28 cellular contexts compared by ENCODE assay signal in the genomic region with DNA sequence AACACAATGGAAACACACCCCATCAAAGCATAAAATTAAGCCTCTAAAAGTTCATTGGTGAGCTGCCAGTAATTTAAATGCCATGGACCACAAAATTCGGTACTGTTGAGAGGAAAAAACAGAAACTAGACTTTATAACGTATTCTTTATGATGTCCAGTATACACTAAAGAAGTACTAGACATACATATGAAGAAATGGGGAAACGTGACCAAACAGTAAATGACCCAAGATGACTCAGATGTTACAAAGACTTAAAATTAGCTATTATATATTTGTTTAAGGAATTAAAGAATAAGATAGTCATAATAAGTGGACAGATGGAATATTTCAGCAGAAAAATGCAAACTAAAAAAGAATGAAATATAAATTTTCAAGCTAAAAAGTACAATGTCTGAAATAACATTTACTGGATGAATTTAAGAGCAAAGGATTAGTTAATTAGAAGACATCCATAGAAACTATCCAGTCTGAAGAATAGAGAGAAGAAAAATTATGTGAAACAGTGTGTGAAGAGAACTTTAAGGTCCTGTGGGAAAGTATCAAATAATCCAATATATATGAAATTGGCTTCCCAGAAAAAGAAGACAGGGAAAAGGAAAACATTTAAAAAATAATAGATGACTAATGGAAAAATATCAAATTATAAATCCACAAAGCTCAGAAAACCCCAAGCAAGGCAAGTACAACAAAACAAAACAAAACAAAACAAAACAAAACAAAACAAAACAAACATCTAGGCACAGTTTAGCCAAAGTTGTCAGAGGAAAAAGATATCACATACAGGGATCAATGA.
DNase-seq lines count a peak whose midpoint lies in the region; FAIRE-seq and TF ChIP-seq lines count a peak whose summit lies in the region.
"Had no signal": no experiment of that assay in that cellular context is flagged by ENCODE, and none has a peak within 500 bp of the region (broad histone marks: within the 10 kb centered on the region; RNA-seq: fewer than 3 reads in every experiment).

No MANE protein-coding gene starts in this region.

- no peak overlapping the region for H3K14ac ChIP-seq in mesenchymal stem cell (ENCODE audit: low read length in 2 of 2)

- BruUV-seq in endothelial cell of umbilical vein (replicated peaks; lab: Mats Ljungman, UMichigan) = no TSS peak

- H2AFZ ChIP-seq in OCI-LY3 (ENCODE audit: low read depth, low read length) (peak overlapping the region; percentile 45), endothelial cell of umbilical vein (ENCODE audit: low read depth, low read length) (no peak overlapping the region), mesenchymal stem cell (ENCODE audit: low read depth, low read length) (no peak overlapping the region)

- TF ChIP-seq POLR2A in endothelial cell of umbilical vein (IDR thresholded peaks at IDR 0.05; ENCODE audit: low read depth, low read length) (no peak), testis (IDR thresholded peaks at IDR 0.05) (no peak)

- no peak overlapping the region for H4K91ac ChIP-seq in mesenchymal stem cell (ENCODE audit: low read length)

- H3K4me1 ChIP-seq in OCI-LY3 (ENCODE audit: low read length) (peaks cover 23% of the 10 kb centered on the region), endothelial cell of umbilical vein (ENCODE audit: control insufficient read depth, extremely low read depth, insufficient read depth, low read length) (peaks cover 15% of the 10 kb centered on the region), mesenchymal stem cell (ENCODE audit: control insufficient read depth, insufficient read depth, low read depth, low read length) (peaks cover 6% of the 10 kb centered on the region), testis (no peaks in the 10 kb centered on the region)
- H3K4me1 ChIP-seq: BLaER1, lower lobe of right lung had no signal

- WGBS in mesenchymal stem cell = no CpG with 5 or more reads among the region's 3 CpGs
- 70 to 71% methylated on average over 3 of the region's 3 CpGs for WGBS in testis, 2 donors

- H3K9me1 ChIP-seq in endothelial cell of umbilical vein (replicated peaks; ENCODE audit: control insufficient read depth, extremely low read depth, insufficient read depth, low read length) = no peaks in the 10 kb centered on the region

- no peak overlapping the region for H2BK5ac ChIP-seq in mesenchymal stem cell (ENCODE audit: low read depth, low read length, poor library complexity, severe bottlenecking)

- no peak overlapping the region for H3K18ac ChIP-seq in mesenchymal stem cell (ENCODE audit: low read depth in 1 of 2, low read length in 2 of 2)

- H4K20me1 ChIP-seq in OCI-LY3 (ENCODE audit: insufficient read depth, low read length) = no peaks in the 10 kb centered on the region
- H4K20me1 ChIP-seq in endothelial cell of umbilical vein (replicated peaks; ENCODE audit: control insufficient read depth, extremely low read depth, insufficient read depth, low read length) = no peaks in the 10 kb centered on the region
- H4K20me1 ChIP-seq: BLaER1 had no signal

- H3K4me2 ChIP-seq in OCI-LY3 (ENCODE audit: low read length) = no peak overlapping the region
- H3K4me2 ChIP-seq in endothelial cell of umbilical vein (ENCODE audit: insufficient read depth, low read length) = no peak overlapping the region
- H3K4me2 ChIP-seq in mesenchymal stem cell (ENCODE audit: low read length, poor library complexity, severe bottlenecking) = no peak overlapping the region
- H3K4me2 ChIP-seq: BLaER1 had no signal

- H3K27ac ChIP-seq in OCI-LY3 (ENCODE audit: low read length) = no peak overlapping the region
- no peak overlapping the region for H3K27ac ChIP-seq in endothelial cell of umbilical vein (ENCODE audit: insufficient read depth, low read depth, low read length)
- H3K27ac ChIP-seq in mesenchymal stem cell (ENCODE audit: low read length, poor library complexity, severe bottlenecking) = no peak overlapping the region
- H3K27ac ChIP-seq in testis = no peak overlapping the region
- H3K27ac ChIP-seq: BLaER1, cardiac muscle cell, esophagus muscularis mucosa, HL-60, lower lobe of right lung, right atrium auricular region, RWPE1, spleen had no signal

- no peak for FAIRE-seq in endothelial cell of umbilical vein (lab: Jason Lieb, UNC)

- no peak overlapping the region for H3K4ac ChIP-seq in mesenchymal stem cell (ENCODE audit: low read depth in 1 of 2, low read length in 2 of 2)

- H2BK120ac ChIP-seq in mesenchymal stem cell (ENCODE audit: low read depth, low read length) = no peak overlapping the region

- CTCF ChIA-PET in endothelial cell of umbilical vein (lab: Charles Lee) = interaction anchor here (0.9 to 1.5 kb wide), 6 partner anchors 8 to 438 kb away, joined by 3 to 6 read pairs (median 4); no protein-coding TSS in a partner anchor

- H3K79me2 ChIP-seq in OCI-LY3 (ENCODE audit: low read length) (no peaks in the 10 kb centered on the region), endothelial cell of umbilical vein (ENCODE audit: control insufficient read depth, insufficient read depth, low read length) (no peaks in the 10 kb centered on the region)

- no peak overlapping the region for H2BK15ac ChIP-seq in mesenchymal stem cell (ENCODE audit: low read depth, poor library complexity, severe bottlenecking)

- TF ChIP-seq CTCF in OCI-LY3 (IDR thresholded peaks at IDR 0.05; ENCODE audit: low read depth, low read length) (no peak), endothelial cell of umbilical vein (IDR thresholded peaks at IDR 0.05; ENCODE audit: extremely low read depth in 1 of 2, insufficient read depth in 1 of 2, low read depth in 1 of 2, low read length in 2 of 2) (no peak), testis (IDR thresholded peaks at IDR 0.05) (no peak)

- H3K9ac ChIP-seq in OCI-LY3 (ENCODE audit: low read length) (no peak overlapping the region), endothelial cell of umbilical vein (replicated peaks; ENCODE audit: extremely low read depth, insufficient read depth, low read length) (no peak overlapping the region), mesenchymal stem cell (ENCODE audit: low read length) (no peak overlapping the region)
- H3K9ac ChIP-seq: BLaER1 had no signal

- dilution Hi-C loops in endothelial cell of umbilical vein (cut with MboI; ENCODE audit: extremely low pct_ligation_motif_present, low sequenced_read_pairs) = no loop called here

- H3K36me3 ChIP-seq in OCI-LY3 (replicated peaks; ENCODE audit: low read depth, low read length) = no peaks in the 10 kb centered on the region
- no peaks in the 10 kb centered on the region for H3K36me3 ChIP-seq in endothelial cell of umbilical vein (ENCODE audit: control insufficient read depth in 2 of 2, extremely low read depth in 1 of 2, insufficient read depth in 2 of 2, low read length in 2 of 2)
- no peaks in the 10 kb centered on the region for H3K36me3 ChIP-seq in mesenchymal stem cell (ENCODE audit: control insufficient read depth in 1 of 2, insufficient read depth in 2 of 2, low read depth in 1 of 2, low read length in 2 of 2)
- no peaks in the 10 kb centered on the region for H3K36me3 ChIP-seq in testis (ENCODE audit: low read depth, missing control alignments)
- H3K36me3 ChIP-seq: BLaER1, cardiac muscle cell, esophagus muscularis mucosa, lower lobe of right lung, right atrium auricular region, spleen had no signal

- intact Hi-C loops in endothelial cell of umbilical vein (cut with micrococcal nuclease) (no loop called here), testis (cut with DNase I; ENCODE audit: low total_unique reads) (no loop called here)

- H4K8ac ChIP-seq in mesenchymal stem cell (ENCODE audit: low read length) = no peak overlapping the region

- peak; percentile 69 for DNase-seq in HCEC 1CT
- DNase-seq in endothelial cell of umbilical vein (ENCODE audit: low read depth, low spot score) = no peak
- peak; percentile 21 for DNase-seq in mesenchymal stem cell
- DNase-seq in activated CD4-positive, CD25-positive, alpha-beta regulatory T cell treated with anti-CD3 and anti-CD28 coated beads, Interleukin-2, amount 50 U/mL, for 72 hours = no peak
- no peak for DNase-seq in testis
- DNase-seq in NCI-H82 (lab: John Stamatoyannopoulos, UW) = no peak
- DNase-seq: activated CD4-positive, alpha-beta memory T cell treated with anti-CD3 and anti-CD28 coated beads, Interleukin-2, amount 10 ng/mL, durations not matched to agents 7 days and 5 days; activated CD8-positive, alpha-beta memory T cell treated with anti-CD3 and anti-CD28 coated beads, Interleukin-2, amount 50 U/mL, for 48 hours; activated naive CD4-positive, alpha-beta T cell treated with anti-CD3 and anti-CD28 coated beads, Interleukin-2, amount 50 U/mL, for 16 hours; amygdala; cortex of kidney; glutamatergic neuron; Karpas-422; lower lobe of right lung; mucosa of descending colon; NCI-H1048; NCI-H187; NCI-H2171 treated with DMSO at 0.1 percent for 48 hours; NCI-H510A treated with DMSO at 0.1 percent for 48 hours; spleen; trophoblast cell had no signal

- H2AK5ac ChIP-seq in mesenchymal stem cell (ENCODE audit: low read length, severe bottlenecking) = no peak overlapping the region

- H3K27me3 ChIP-seq in OCI-LY3 (ENCODE audit: low read depth, low read length) (no peaks in the 10 kb centered on the region), endothelial cell of umbilical vein (ENCODE audit: control insufficient read depth in 2 of 2, insufficient read depth in 2 of 2, low read length in 2 of 2) (no peaks in the 10 kb centered on the region), mesenchymal stem cell (ENCODE audit: control insufficient read depth in 1 of 2, insufficient read depth in 1 of 2, low read length in 2 of 2) (no peaks in the 10 kb centered on the region), testis (no peaks in the 10 kb centered on the region)
- H3K27me3 ChIP-seq: BLaER1, cardiac muscle cell, esophagus muscularis mucosa, right atrium auricular region had no signal

- H3K79me1 ChIP-seq in mesenchymal stem cell (replicated peaks; ENCODE audit: low read length, poor library complexity, severe bottlenecking) = no peaks in the 10 kb centered on the region

- no peaks in the 10 kb centered on the region for H3K9me3 ChIP-seq in OCI-LY3 (ENCODE audit: insufficient read depth, low read length)
- no peaks in the 10 kb centered on the region for H3K9me3 ChIP-seq in endothelial cell of umbilical vein (replicated peaks; ENCODE audit: control insufficient read depth, insufficient read depth, low read length)
- no peaks in the 10 kb centered on the region for H3K9me3 ChIP-seq in mesenchymal stem cell (ENCODE audit: control insufficient read depth, low read length)
- H3K9me3 ChIP-seq in testis = no peaks in the 10 kb centered on the region
- H3K9me3 ChIP-seq: BLaER1, esophagus muscularis mucosa, lower lobe of right lung, mucosa of descending colon, right atrium auricular region, spleen had no signal

- H2BK12ac ChIP-seq in mesenchymal stem cell (ENCODE audit: low read length in 2 of 2) = no peak overlapping the region

- POLR2A ChIA-PET in endothelial cell of umbilical vein (lab: Charles Lee) = interaction anchor here (1.4 kb wide), 1 partner anchor 37 kb away, joined by 3 read pairs; no protein-coding TSS in a partner anchor

- H3K23ac ChIP-seq in mesenchymal stem cell (ENCODE audit: low read length in 2 of 2) = no peak overlapping the region

- H3K4me3 ChIP-seq in OCI-LY3 (ENCODE audit: low read length) = no peak overlapping the region
- H3K4me3 ChIP-seq in endothelial cell of umbilical vein (replicated peaks in 1 of 3; ENCODE audit: insufficient read depth in 1 of 3, low read depth in 1 of 3, low read length in 3 of 3) = no peak overlapping the region
- H3K4me3 ChIP-seq in mesenchymal stem cell (ENCODE audit: insufficient read depth in 1 of 2, low read depth in 1 of 2, low read length in 2 of 2) = no peak overlapping the region
- H3K4me3 ChIP-seq in testis = no peak overlapping the region
- H3K4me3 ChIP-seq: BLaER1, cardiac muscle cell, esophagus muscularis mucosa, lower lobe of right lung, mucosa of descending colon, right atrium auricular region, spleen had no signal

Comparison
In these comparisons a context has a peak if more than half of its experiments do, and no peak if none do; other contexts are left out.
1. DNase-seq: peak in HCEC 1CT (single experiment) and mesenchymal stem cell (single experiment); none in endothelial cell of umbilical vein (single experiment), activated CD4-positive, CD25-positive, alpha-beta regulatory T cell treated with anti-CD3 and anti-CD28 coated beads, Interleukin-2, amount 50 U/mL, for 72 hours (single experiment), testis (single experiment) and NCI-H82 (single experiment).